In genomic region chr14:55301722-55302121, GRCh38 we compare ENCODE assay signal across 8 cellular contexts. TPM values are rescaled to one million over a fixed set of nuclear protein-coding genes. Genes with fewer than 3 reads are reported as not detected.
DNase-seq lines count a peak whose midpoint lies in the region; ATAC-seq, FAIRE-seq and TF ChIP-seq lines count a peak whose summit lies in the region.

No MANE protein-coding gene starts in this region.

- H3K36me3 Mint-ChIP-seq in WTC11 = no peaks in the 10 kb centered on the region

- H3K4me1 Mint-ChIP-seq in WTC11 = peaks cover 27% of the 10 kb centered on the region

- no peak overlapping the region for H3K4me2 ChIP-seq in DND-41 (ENCODE audit: insufficient read depth, low read length)

- no peak overlapping the region for H3K9ac ChIP-seq in DND-41 (ENCODE audit: low read depth, low read length)

- no peaks in the 10 kb centered on the region for H3K9me3 Mint-ChIP-seq in WTC11

- no peak overlapping the region for H3K4me3 ChIP-seq in DND-41 (ENCODE audit: low read depth in 1 of 2, low read length in 2 of 2)

- CTCF ChIA-PET in WTC11 (lab: Charles Lee) = no interaction called here

- H3K27ac ChIP-seq in DND-41 (ENCODE audit: low read length) = no peak overlapping the region

- no peak overlapping the region for H3K4me3 Mint-ChIP-seq in WTC11

- POLR2A ChIA-PET in WTC11 (lab: Charles Lee) = no interaction called here

- no peak for DNase-seq in DND-41
- DNase-seq in WTC11 (ENCODE audit: low spot score) = no peak
- DNase-seq in islet precursor cell = peak; percentile 57
- DNase-seq in RPMI8226 = no peak
- no peak for DNase-seq in NCI-H128 (lab: John Stamatoyannopoulos, UW; ENCODE audit: unreplicated experiment)
- no peak for DNase-seq in frontal cortex (ENCODE audit: low spot score in 2 of 2)

- no peaks in the 10 kb centered on the region for H3K9me3 ChIP-seq in DND-41 (ENCODE audit: insufficient read depth, low read length, severe bottlenecking)

- H3K79me2 ChIP-seq in DND-41 (ENCODE audit: insufficient read depth, low read length) = peaks cover 88% of the 10 kb centered on the region

- no peaks in the 10 kb centered on the region for H3K27me3 Mint-ChIP-seq in WTC11 (ENCODE audit: low read depth)

- H3K27ac Mint-ChIP-seq in WTC11 = 0 out of 2 replicates have a peak overlapping the region, but pooled peaks have one; percentile 10

- ATAC-seq in DND-41 (ENCODE audit: insufficient read depth, low read depth) (0 out of 3 replicates have a peak, but pooled peaks have one; percentile 42), HG02885 (IDR thresholded peaks at IDR 0.05; ENCODE audit: poor library complexity, unreplicated experiment) (peak; percentile 62), WTC11 (no peak), GM21515 (IDR thresholded peaks at IDR 0.05; ENCODE audit: unreplicated experiment) (no peak)

- FAIRE-seq in frontal cortex (lab: Jason Lieb, UNC) = no peak

- H4K20me1 ChIP-seq in DND-41 (ENCODE audit: insufficient read depth, low read length) = peaks cover 27% of the 10 kb centered on the region

- 0 out of 2 replicates have a peak, but pooled peaks cover 8% of the 10 kb centered on the region for H3K36me3 ChIP-seq in DND-41 (ENCODE audit: insufficient read depth, low read length)

- no peak overlapping the region for H2AFZ ChIP-seq in DND-41 (ENCODE audit: low read depth, low read length)

- no peaks in the 10 kb centered on the region for H3K4me1 ChIP-seq in DND-41 (ENCODE audit: insufficient read depth, low read length)

- TF ChIP-seq CTCF in DND-41 (IDR thresholded peaks at IDR 0.05; ENCODE audit: borderline replicate concordance, extremely low read depth, low read length, poor library complexity, severe bottlenecking) = no peak
- no peak for TF ChIP-seq CTCF in WTC11 (IDR thresholded peaks at IDR 0.05)

- H3K27me3 ChIP-seq in DND-41 (ENCODE audit: insufficient read depth, low read length, poor library complexity) = no peaks in the 10 kb centered on the region

TF ChIP-seq in WTC11, 78 proteins besides CTCF, POLR2A, EP300 and RAD21 (continues in another document):
- TF ChIP-seq ZNF219 (CRISPR knock-in tag; IDR thresholded peaks at IDR 0.05; ENCODE audit: borderline replicate concordance) = no peak
- TF ChIP-seq, protein P1, sequence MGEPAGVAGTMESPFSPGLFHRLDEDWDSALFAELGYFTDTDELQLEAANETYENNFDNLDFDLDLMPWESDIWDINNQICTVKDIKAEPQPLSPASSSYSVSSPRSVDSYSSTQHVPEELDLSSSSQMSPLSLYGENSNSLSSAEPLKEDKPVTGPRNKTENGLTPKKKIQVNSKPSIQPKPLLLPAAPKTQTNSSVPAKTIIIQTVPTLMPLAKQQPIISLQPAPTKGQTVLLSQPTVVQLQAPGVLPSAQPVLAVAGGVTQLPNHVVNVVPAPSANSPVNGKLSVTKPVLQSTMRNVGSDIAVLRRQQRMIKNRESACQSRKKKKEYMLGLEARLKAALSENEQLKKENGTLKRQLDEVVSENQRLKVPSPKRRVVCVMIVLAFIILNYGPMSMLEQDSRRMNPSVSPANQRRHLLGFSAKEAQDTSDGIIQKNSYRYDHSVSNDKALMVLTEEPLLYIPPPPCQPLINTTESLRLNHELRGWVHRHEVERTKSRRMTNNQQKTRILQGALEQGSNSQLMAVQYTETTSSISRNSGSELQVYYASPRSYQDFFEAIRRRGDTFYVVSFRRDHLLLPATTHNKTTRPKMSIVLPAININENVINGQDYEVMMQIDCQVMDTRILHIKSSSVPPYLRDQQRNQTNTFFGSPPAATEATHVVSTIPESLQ (CRISPR knock-in tag; IDR thresholded peaks at IDR 0.05) = no peak
- no peak for TF ChIP-seq ARID4B (CRISPR knock-in tag; IDR thresholded peaks at IDR 0.05; ENCODE audit: borderline replicate concordance)
- TF ChIP-seq ZSCAN18 (CRISPR knock-in tag; IDR thresholded peaks at IDR 0.05) = no peak
- TF ChIP-seq, protein P2, sequence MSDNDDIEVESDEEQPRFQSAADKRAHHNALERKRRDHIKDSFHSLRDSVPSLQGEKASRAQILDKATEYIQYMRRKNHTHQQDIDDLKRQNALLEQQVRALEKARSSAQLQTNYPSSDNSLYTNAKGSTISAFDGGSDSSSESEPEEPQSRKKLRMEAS (CRISPR knock-in tag; IDR thresholded peaks at IDR 0.05) = no peak
- TF ChIP-seq JAZF1 (CRISPR knock-in tag; IDR thresholded peaks at IDR 0.05) = no peak
- TF ChIP-seq, protein P3, sequence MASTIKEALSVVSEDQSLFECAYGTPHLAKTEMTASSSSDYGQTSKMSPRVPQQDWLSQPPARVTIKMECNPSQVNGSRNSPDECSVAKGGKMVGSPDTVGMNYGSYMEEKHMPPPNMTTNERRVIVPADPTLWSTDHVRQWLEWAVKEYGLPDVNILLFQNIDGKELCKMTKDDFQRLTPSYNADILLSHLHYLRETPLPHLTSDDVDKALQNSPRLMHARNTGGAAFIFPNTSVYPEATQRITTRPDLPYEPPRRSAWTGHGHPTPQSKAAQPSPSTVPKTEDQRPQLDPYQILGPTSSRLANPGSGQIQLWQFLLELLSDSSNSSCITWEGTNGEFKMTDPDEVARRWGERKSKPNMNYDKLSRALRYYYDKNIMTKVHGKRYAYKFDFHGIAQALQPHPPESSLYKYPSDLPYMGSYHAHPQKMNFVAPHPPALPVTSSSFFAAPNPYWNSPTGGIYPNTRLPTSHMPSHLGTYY (CRISPR knock-in tag; IDR thresholded peaks at IDR 0.05) = no peak
- TF ChIP-seq ATF3 (CRISPR knock-in tag; conservative IDR thresholded peaks at IDR 0.05) = no peak
- no peak for TF ChIP-seq GABPB1 (CRISPR knock-in tag; IDR thresholded peaks at IDR 0.05)
- no peak for TF ChIP-seq NFYB (CRISPR knock-in tag; conservative IDR thresholded peaks at IDR 0.05; ENCODE audit: low read depth)

RNA-seq across cellular contexts. Expression of gene FBXO34, which starts 30.5 kb away (rescaled TPM):
- total RNA-seq in WTC11 (2021) (13.5 to 14.2 TPM (median 13.9 TPM) in 3 replicates), frontal cortex (45.7 TPM)

Comparison
In these comparisons a context has a peak if more than half of its experiments do, and no peak if none do; other contexts are left out.
1. ATAC-seq: peak in DND-41 (single experiment) and HG02885 (single experiment); none in WTC11 (single experiment) and GM21515 (single experiment).